ENCODE assay signal across 1 cellular context in the genomic region with DNA sequence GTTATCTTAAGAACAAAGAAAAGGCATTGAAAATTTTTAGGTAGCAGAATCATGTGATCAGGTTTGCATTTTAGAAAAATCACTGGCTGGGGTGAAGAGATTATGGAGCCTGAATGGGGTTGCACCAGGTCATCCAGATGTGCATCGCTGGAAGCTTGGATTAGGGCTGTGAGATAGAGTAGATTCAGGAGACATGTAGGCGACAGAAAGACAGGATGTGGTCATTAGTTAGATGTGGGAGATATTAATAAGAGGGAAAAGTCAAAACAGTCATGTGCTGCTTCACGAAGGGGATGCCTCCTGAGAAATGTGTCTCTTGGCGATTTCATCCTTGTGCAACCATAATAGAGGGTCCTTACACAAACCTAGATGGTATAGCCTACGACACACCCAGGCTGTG.
A peak's percentile ranks its signal among the peaks of the same experiment; 100 is the strongest.
TF ChIP-seq lines count a peak whose summit lies in the region.

No MANE protein-coding gene starts in this region.

TF ChIP-seq in K562, 482 proteins besides CTCF, POLR2A, EP300 and RAD21 (continued from another document and continues in another):
- TF ChIP-seq, protein P1, sequence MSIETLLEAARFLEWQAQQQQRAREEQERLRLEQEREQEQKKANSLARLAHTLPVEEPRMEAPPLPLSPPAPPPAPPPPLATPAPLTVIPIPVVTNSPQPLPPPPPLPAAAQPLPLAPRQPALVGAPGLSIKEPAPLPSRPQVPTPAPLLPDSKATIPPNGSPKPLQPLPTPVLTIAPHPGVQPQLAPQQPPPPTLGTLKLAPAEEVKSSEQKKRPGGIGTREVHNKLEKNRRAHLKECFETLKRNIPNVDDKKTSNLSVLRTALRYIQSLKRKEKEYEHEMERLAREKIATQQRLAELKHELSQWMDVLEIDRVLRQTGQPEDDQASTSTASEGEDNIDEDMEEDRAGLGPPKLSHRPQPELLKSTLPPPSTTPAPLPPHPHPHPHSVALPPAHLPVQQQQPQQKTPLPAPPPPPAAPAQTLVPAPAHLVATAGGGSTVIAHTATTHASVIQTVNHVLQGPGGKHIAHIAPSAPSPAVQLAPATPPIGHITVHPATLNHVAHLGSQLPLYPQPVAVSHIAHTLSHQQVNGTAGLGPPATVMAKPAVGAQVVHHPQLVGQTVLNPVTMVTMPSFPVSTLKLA (conservative IDR thresholded peaks at IDR 0.05): no peak
- TF ChIP-seq HIVEP1 (CRISPR knock-in tag; IDR thresholded peaks at IDR 0.05) (no peak), CHD2 (IDR thresholded peaks at IDR 0.05; ENCODE audit: low read depth, low read length) (no peak), L3MBTL2 (IDR thresholded peaks at IDR 0.05) (peak; percentile 62), HDGF (IDR thresholded peaks at IDR 0.05) (no peak), PURB (CRISPR knock-in tag; IDR thresholded peaks at IDR 0.05; ENCODE audit: low read depth) (no peak), MBD2 (IDR thresholded peaks at IDR 0.05; ENCODE audit: borderline replicate concordance, low read depth) (no peak), SMAD4 (CRISPR knock-in tag; conservative IDR thresholded peaks at IDR 0.05) (peak; percentile 42; the same call in 1 of the 2 replicates), TGIF2 (CRISPR knock-in tag; IDR thresholded peaks at IDR 0.05) (no peak), TAF9B (IDR thresholded peaks at IDR 0.05; ENCODE audit: partially characterized antibody) (no peak), RBBP5 (IDR thresholded peaks at IDR 0.05; ENCODE audit: borderline replicate concordance, insufficient read depth, low read length, poor library complexity, severe bottlenecking) (no peak), TRIM24 (IDR thresholded peaks at IDR 0.05) (0 out of 4 replicates have a peak, but pooled peaks of 1 of the 2 experiments have one; percentile 7), CREM (IDR thresholded peaks at IDR 0.05; ENCODE audit: low read depth) (no peak), ETV1 (tag; conservative IDR thresholded peaks at IDR 0.05; ENCODE audit: low read depth) (peak; percentile 64), ILK (tag; IDR thresholded peaks at IDR 0.05; ENCODE audit: borderline replicate concordance, low read depth) (no peak), ZBED1 (IDR thresholded peaks at IDR 0.05) (no peak), TAL1 (IDR thresholded peaks at IDR 0.05) (peak; percentile 69), FOXM1 (IDR thresholded peaks at IDR 0.05; ENCODE audit: low read depth) (peak; percentile 49), FOXM1 (CRISPR knock-in tag; IDR thresholded peaks at IDR 0.05; ENCODE audit: low read depth) (no peak), CSDE1 (IDR thresholded peaks at IDR 0.05) (no peak), MTA2 (IDR thresholded peaks at IDR 0.05; ENCODE audit: low read depth) (peak; percentile 39; the same call in 1 of the 2 replicates), SREBF1 (IDR thresholded peaks at IDR 0.05; ENCODE audit: borderline replicate concordance, low read depth, low read length) (no peak), HMG20A (CRISPR knock-in tag; conservative IDR thresholded peaks at IDR 0.05) (no peak), TCFL5 (CRISPR knock-in tag; conservative IDR thresholded peaks at IDR 0.05) (no peak), NCOR1 (IDR thresholded peaks at IDR 0.05) (peak; percentile 53), DPF2 (IDR thresholded peaks at IDR 0.05) (0 out of 2 replicates have a peak, but pooled peaks have one; percentile 34), GTF2A2 (tag; IDR thresholded peaks at IDR 0.05) (no peak), NFATC3 (IDR thresholded peaks at IDR 0.05) (no peak), LARP7 (IDR thresholded peaks at IDR 0.05) (no peak), TEAD4 (IDR thresholded peaks at IDR 0.05; ENCODE audit: low read length) (peak; percentile 78; the same call in 1 of the 2 replicates), TEAD4 (CRISPR knock-in tag; IDR thresholded peaks at IDR 0.05; ENCODE audit: borderline replicate concordance) (no peak), SP2 (IDR thresholded peaks at IDR 0.05; ENCODE audit: extremely low read depth, low read depth, low read length, poor library complexity, severe bottlenecking) (no peak), SMARCB1 (IDR thresholded peaks at IDR 0.05; ENCODE audit: insufficient read length, low read depth) (no peak), CXXC5 (CRISPR knock-in tag; IDR thresholded peaks at IDR 0.05) (peak; percentile 33; the same call in 1 of the 2 replicates), SRSF1 (IDR thresholded peaks at IDR 0.05; ENCODE audit: low read depth, low read length) (no peak), HNRNPK (IDR thresholded peaks at IDR 0.05; ENCODE audit: low read depth, low read length, poor library complexity, severe bottlenecking) (no peak), ESRRB (CRISPR knock-in tag; IDR thresholded peaks at IDR 0.05; ENCODE audit: borderline replicate concordance) (no peak), EGR1 (conservative IDR thresholded peaks at IDR 0.05) (peak; percentile 25; the same call in 1 of the 2 replicates), ZNF175 (CRISPR knock-in tag; IDR thresholded peaks at IDR 0.05; ENCODE audit: low read depth) (0 out of 2 replicates have a peak, but pooled peaks have one; percentile 21), EHMT2 (IDR thresholded peaks at IDR 0.05) (no peak), POLR2H (tag; IDR thresholded peaks at IDR 0.05; ENCODE audit: low read depth) (no peak), ZNF589 (CRISPR knock-in tag; IDR thresholded peaks at IDR 0.05; ENCODE audit: low read depth) (no peak), DACH1 (IDR thresholded peaks at IDR 0.05; ENCODE audit: partially characterized antibody) (no peak), CBX3 (IDR thresholded peaks at IDR 0.05; ENCODE audit: borderline replicate concordance in 1 of 2, low read length in 2 of 2) (no peak), SAFB (IDR thresholded peaks at IDR 0.05; ENCODE audit: borderline replicate concordance, low read depth, low read length) (no peak), KDM1A (IDR thresholded peaks at IDR 0.05) (peak; percentile 82 to 87), CBFA2T3 (IDR thresholded peaks at IDR 0.05) (peak; percentile 86), NCOA1 (IDR thresholded peaks at IDR 0.05; ENCODE audit: low read depth) (no peak), GABPA (tag; conservative IDR thresholded peaks at IDR 0.05; ENCODE audit: low read depth) (peak; percentile 53)
- TF ChIP-seq, protein P2, sequence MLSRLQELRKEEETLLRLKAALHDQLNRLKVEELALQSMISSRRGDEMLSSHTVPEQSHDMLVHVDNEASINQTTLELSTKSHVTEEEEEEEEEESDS (CRISPR knock-in tag; IDR thresholded peaks at IDR 0.05): no peak
- TF ChIP-seq, protein P3, sequence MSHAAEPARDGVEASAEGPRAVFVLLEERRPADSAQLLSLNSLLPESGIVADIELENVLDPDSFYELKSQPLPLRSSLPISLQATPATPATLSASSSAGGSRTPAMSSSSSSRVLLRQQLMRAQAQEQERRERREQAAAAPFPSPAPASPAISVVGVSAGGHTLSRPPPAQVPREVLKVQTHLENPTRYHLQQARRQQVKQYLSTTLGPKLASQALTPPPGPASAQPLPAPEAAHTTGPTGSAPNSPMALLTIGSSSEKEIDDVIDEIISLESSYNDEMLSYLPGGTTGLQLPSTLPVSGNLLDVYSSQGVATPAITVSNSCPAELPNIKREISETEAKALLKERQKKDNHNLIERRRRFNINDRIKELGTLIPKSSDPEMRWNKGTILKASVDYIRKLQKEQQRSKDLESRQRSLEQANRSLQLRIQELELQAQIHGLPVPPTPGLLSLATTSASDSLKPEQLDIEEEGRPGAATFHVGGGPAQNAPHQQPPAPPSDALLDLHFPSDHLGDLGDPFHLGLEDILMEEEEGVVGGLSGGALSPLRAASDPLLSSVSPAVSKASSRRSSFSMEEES (CRISPR knock-in tag; IDR thresholded peaks at IDR 0.05): peak; percentile 45
- TF ChIP-seq, protein P4, sequence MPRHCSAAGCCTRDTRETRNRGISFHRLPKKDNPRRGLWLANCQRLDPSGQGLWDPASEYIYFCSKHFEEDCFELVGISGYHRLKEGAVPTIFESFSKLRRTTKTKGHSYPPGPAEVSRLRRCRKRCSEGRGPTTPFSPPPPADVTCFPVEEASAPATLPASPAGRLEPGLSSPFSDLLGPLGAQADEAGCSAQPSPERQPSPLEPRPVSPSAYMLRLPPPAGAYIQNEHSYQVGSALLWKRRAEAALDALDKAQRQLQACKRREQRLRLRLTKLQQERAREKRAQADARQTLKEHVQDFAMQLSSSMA (CRISPR knock-in tag; IDR thresholded peaks at IDR 0.05): no peak
- TF ChIP-seq, protein P5, sequence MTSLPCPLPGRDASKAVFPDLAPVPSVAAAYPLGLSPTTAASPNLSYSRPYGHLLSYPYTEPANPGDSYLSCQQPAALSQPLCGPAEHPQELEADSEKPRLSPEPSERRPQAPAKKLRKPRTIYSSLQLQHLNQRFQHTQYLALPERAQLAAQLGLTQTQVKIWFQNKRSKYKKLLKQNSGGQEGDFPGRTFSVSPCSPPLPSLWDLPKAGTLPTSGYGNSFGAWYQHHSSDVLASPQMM (CRISPR knock-in tag; IDR thresholded peaks at IDR 0.05): no peak
- TF ChIP-seq, protein P6, sequence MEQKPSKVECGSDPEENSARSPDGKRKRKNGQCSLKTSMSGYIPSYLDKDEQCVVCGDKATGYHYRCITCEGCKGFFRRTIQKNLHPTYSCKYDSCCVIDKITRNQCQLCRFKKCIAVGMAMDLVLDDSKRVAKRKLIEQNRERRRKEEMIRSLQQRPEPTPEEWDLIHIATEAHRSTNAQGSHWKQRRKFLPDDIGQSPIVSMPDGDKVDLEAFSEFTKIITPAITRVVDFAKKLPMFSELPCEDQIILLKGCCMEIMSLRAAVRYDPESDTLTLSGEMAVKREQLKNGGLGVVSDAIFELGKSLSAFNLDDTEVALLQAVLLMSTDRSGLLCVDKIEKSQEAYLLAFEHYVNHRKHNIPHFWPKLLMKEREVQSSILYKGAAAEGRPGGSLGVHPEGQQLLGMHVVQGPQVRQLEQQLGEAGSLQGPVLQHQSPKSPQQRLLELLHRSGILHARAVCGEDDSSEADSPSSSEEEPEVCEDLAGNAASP (IDR thresholded peaks at IDR 0.05): no peak
- TF ChIP-seq, protein P7, sequence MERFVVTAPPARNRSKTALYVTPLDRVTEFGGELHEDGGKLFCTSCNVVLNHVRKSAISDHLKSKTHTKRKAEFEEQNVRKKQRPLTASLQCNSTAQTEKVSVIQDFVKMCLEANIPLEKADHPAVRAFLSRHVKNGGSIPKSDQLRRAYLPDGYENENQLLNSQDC (CRISPR knock-in tag; IDR thresholded peaks at IDR 0.05): no peak
- TF ChIP-seq, protein P8, sequence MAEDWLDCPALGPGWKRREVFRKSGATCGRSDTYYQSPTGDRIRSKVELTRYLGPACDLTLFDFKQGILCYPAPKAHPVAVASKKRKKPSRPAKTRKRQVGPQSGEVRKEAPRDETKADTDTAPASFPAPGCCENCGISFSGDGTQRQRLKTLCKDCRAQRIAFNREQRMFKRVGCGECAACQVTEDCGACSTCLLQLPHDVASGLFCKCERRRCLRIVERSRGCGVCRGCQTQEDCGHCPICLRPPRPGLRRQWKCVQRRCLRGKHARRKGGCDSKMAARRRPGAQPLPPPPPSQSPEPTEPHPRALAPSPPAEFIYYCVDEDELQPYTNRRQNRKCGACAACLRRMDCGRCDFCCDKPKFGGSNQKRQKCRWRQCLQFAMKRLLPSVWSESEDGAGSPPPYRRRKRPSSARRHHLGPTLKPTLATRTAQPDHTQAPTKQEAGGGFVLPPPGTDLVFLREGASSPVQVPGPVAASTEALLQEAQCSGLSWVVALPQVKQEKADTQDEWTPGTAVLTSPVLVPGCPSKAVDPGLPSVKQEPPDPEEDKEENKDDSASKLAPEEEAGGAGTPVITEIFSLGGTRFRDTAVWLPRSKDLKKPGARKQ (CRISPR knock-in tag; IDR thresholded peaks at IDR 0.05): no peak
- TF ChIP-seq, protein P9, sequence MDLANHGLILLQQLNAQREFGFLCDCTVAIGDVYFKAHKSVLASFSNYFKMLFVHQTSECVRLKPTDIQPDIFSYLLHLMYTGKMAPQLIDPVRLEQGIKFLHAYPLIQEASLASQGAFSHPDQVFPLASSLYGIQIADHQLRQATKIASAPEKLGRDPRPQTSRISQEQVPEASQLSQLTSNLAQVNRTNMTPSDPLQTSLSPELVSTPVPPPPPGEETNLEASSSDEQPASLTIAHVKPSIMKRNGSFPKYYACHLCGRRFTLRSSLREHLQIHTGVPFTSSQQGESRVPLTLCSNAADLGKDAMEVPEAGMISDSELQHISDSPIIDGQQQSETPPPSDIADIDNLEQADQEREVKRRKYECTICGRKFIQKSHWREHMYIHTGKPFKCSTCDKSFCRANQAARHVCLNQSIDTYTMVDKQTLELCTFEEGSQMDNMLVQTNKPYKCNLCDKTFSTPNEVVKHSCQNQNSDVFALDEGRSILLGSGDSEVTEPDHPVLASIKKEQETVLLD (IDR thresholded peaks at IDR 0.05): no peak
- TF ChIP-seq, protein P10, sequence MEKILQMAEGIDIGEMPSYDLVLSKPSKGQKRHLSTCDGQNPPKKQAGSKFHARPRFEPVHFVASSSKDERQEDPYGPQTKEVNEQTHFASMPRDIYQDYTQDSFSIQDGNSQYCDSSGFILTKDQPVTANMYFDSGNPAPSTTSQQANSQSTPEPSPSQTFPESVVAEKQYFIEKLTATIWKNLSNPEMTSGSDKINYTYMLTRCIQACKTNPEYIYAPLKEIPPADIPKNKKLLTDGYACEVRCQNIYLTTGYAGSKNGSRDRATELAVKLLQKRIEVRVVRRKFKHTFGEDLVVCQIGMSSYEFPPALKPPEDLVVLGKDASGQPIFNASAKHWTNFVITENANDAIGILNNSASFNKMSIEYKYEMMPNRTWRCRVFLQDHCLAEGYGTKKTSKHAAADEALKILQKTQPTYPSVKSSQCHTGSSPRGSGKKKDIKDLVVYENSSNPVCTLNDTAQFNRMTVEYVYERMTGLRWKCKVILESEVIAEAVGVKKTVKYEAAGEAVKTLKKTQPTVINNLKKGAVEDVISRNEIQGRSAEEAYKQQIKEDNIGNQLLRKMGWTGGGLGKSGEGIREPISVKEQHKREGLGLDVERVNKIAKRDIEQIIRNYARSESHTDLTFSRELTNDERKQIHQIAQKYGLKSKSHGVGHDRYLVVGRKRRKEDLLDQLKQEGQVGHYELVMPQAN (IDR thresholded peaks at IDR 0.05; ENCODE audit: borderline replicate concordance): no peak
- TF ChIP-seq, protein P11, sequence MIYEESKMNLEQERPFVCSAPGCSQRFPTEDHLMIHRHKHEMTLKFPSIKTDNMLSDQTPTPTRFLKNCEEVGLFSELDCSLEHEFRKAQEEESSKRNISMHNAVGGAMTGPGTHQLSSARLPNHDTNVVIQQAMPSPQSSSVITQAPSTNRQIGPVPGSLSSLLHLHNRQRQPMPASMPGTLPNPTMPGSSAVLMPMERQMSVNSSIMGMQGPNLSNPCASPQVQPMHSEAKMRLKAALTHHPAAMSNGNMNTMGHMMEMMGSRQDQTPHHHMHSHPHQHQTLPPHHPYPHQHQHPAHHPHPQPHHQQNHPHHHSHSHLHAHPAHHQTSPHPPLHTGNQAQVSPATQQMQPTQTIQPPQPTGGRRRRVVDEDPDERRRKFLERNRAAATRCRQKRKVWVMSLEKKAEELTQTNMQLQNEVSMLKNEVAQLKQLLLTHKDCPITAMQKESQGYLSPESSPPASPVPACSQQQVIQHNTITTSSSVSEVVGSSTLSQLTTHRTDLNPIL (CRISPR knock-in tag; IDR thresholded peaks at IDR 0.05): no peak
